ENCODE assay signal across 16 cellular contexts in the genomic region with DNA sequence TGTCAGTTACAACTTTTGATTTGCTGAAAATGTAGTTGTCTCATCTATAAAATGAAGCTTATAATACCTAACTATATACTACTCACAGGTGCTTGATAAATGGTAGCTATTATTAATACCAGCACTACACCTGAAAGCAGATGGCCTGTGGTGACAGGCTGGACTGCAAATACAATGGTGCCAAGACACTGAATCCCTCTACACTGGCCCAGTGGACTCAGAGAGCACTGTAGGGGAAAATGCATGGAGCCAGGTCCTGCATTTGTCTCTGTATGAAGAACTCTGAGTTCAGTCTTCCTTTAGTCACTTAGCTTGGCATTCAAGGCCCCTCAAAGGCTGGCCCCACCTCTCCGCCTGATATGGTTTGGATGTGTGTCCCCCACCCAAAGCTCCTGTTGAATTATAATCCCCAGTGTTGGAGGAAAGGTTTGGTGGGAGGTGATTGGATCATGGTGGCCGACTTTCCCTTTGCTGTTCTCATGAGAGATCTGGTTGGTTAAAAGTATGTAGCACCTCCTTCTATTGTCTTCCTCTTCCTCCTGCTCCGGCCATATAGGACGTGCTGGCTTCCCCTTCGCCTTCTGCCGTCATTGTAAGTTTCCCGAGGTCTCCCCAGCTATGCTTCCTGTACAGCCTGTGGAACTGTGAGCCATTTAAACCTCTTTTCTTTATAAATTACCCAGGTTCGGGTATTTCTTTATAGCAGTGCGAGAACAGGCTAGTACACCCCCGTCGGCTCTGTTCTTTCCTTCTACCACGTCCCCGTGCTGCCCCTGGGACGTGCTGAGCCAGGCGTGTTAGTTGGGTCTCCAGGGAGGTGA. TPM values are rescaled to one million over a fixed set of nuclear protein-coding genes. Genes with fewer than 3 reads are reported as not detected.
A peak's percentile ranks its signal among the peaks of the same experiment; 100 is the strongest.
DNase-seq lines count a peak whose midpoint lies in the region; ATAC-seq and TF ChIP-seq lines count a peak whose summit lies in the region.
"Had no signal": no experiment of that assay in that cellular context is flagged by ENCODE, and none has a peak within 500 bp of the region (broad histone marks: within the 10 kb centered on the region; RNA-seq: fewer than 3 reads in every experiment).

No MANE protein-coding gene starts in this region.

- WGBS in transverse colon (ENCODE audit: low coverage in 1 of 2), 2 donors = 81 to 84% methylated on average over 10 to 15 of the region's 15 CpGs

- H3K4me1 ChIP-seq in neural progenitor cell (peaks cover 21% of the 10 kb centered on the region), HAP-1 (no peaks in the 10 kb centered on the region), transverse colon (no peaks in the 10 kb centered on the region)
- H3K4me1 ChIP-seq: BE2C, esophagus muscularis mucosa, upper lobe of left lung had no signal

- H3K4me3 ChIP-seq in neural progenitor cell (no peak overlapping the region), HAP-1 (no peak overlapping the region), transverse colon (no peak overlapping the region)
- H3K4me3 ChIP-seq: esophagus muscularis mucosa, upper lobe of left lung had no signal

- no peak for TF ChIP-seq CTCF in neural progenitor cell (IDR thresholded peaks at IDR 0.05)
- TF ChIP-seq CTCF in transverse colon (IDR thresholded peaks at IDR 0.05) = no peak

- no peak overlapping the region for H3K9ac ChIP-seq in neural progenitor cell

- H3K4me3 Mint-ChIP-seq in neural progenitor cell = no peak overlapping the region
- H3K4me3 Mint-ChIP-seq: activated naive CD4-positive, alpha-beta T cell treated with anti-CD3 and anti-CD28 coated beads, Interleukin-2, amount 10 ng/mL, durations not matched to agents 7 days and 5 days; stimulated activated naive CD8-positive, alpha-beta T cell treated with anti-CD3 and anti-CD28 coated beads, Interleukin-15, amount 100 ng/mL, for 72 hours had no signal

- H3K9me3 Mint-ChIP-seq in neural progenitor cell = no peaks in the 10 kb centered on the region
- H3K9me3 Mint-ChIP-seq: activated naive CD4-positive, alpha-beta T cell treated with anti-CD3 and anti-CD28 coated beads, Interleukin-2, amount 10 ng/mL, durations not matched to agents 7 days and 5 days; stimulated activated naive CD8-positive, alpha-beta T cell treated with anti-CD3 and anti-CD28 coated beads, Interleukin-15, amount 100 ng/mL, for 72 hours had no signal

- intact Hi-C loops in cardiac septum (cut with DNase I) (no loop called here), left cardiac atrium (cut with DNase I) (no loop called here), transverse colon (cut with DNase I; ENCODE audit: low total_unique reads) (no loop called here)

- in situ Hi-C loops in HAP-1 (cut with MboI; ENCODE audit: low sequenced_read_pairs) = no loop called here
- in situ Hi-C loops in transverse colon (cut with MboI; ENCODE audit: low pct_ligation_motif_present in 1 of 4, low pct_unique_long_range_greater_than_20kb in 1 of 4, low sequenced_read_pairs in 3 of 4) = loop anchor here in 2 of 4 donors (10.0 kb wide), 1 partner anchor 104 kb away; no protein-coding TSS in a partner anchor

- H3K27ac Mint-ChIP-seq in neural progenitor cell = peak overlapping the region; percentile 65
- H3K27ac Mint-ChIP-seq: activated naive CD4-positive, alpha-beta T cell treated with anti-CD3 and anti-CD28 coated beads, Interleukin-2, amount 10 ng/mL, durations not matched to agents 7 days and 5 days had no signal

- no peak overlapping the region for H3K4me2 ChIP-seq in neural progenitor cell

- peaks cover 4% of the 10 kb centered on the region for H3F3A ChIP-seq in neural progenitor cell (ENCODE audit: low read depth)

- H3K9me3 ChIP-seq in neural progenitor cell (ENCODE audit: low read depth) (no peaks in the 10 kb centered on the region), HAP-1 (no peaks in the 10 kb centered on the region), transverse colon (no peaks in the 10 kb centered on the region)
- H3K9me3 ChIP-seq: BE2C, esophagus muscularis mucosa, upper lobe of left lung had no signal

- TF ChIP-seq EP300 in transverse colon (IDR thresholded peaks at IDR 0.05; ENCODE audit: low read depth) = no peak

- H2AFZ ChIP-seq in neural progenitor cell (replicated peaks) = peak overlapping the region; percentile 88

- H3K36me3 ChIP-seq in neural progenitor cell = no peaks in the 10 kb centered on the region
- H3K36me3 ChIP-seq in HAP-1 (replicated peaks) = no peaks in the 10 kb centered on the region
- H3K36me3 ChIP-seq in transverse colon = no peaks in the 10 kb centered on the region
- H3K36me3 ChIP-seq: BE2C, esophagus muscularis mucosa, upper lobe of left lung had no signal

- peaks cover 16% of the 10 kb centered on the region for H3K27me3 Mint-ChIP-seq in neural progenitor cell (ENCODE audit: insufficient read depth, low read depth)

- ATAC-seq in left cardiac atrium = no peak

- H3K27me3 ChIP-seq in neural progenitor cell = no peaks in the 10 kb centered on the region
- H3K27me3 ChIP-seq in HAP-1 (ENCODE audit: low read depth) = peaks cover 21% of the 10 kb centered on the region
- peaks cover 46% of the 10 kb centered on the region for H3K27me3 ChIP-seq in transverse colon
- H3K27me3 ChIP-seq: BE2C, upper lobe of left lung had no signal

- peaks cover 36% of the 10 kb centered on the region for H3K4me1 Mint-ChIP-seq in neural progenitor cell

- H3K79me2 ChIP-seq in neural progenitor cell (ENCODE audit: low read depth) = no peaks in the 10 kb centered on the region

- no peak for TF ChIP-seq POLR2A in transverse colon (IDR thresholded peaks at IDR 0.05)

- DNase-seq in cardiac septum (ENCODE audit: low spot score) = peak; percentile 38
- DNase-seq in left cardiac atrium = no peak
- peak; percentile 17 to 45 for DNase-seq in cerebellar nuclear complex (lab: John Stamatoyannopoulos, UW)
- DNase-seq in neural progenitor cell (ENCODE audit: low spot score) = no peak
- DNase-seq in A172 (ENCODE audit: low spot score) = no peak
- no peak for DNase-seq in HAP-1 (ENCODE audit: low spot score in 2 of 2)
- no peak for DNase-seq in transverse colon
- no peak for DNase-seq in NCI-H128 (lab: John Stamatoyannopoulos, UW; ENCODE audit: unreplicated experiment)
- DNase-seq: NCI-H1417 treated with DMSO at 0.1 percent for 48 hours had no signal

- no peak overlapping the region for H3K27ac ChIP-seq in neural progenitor cell
- H3K27ac ChIP-seq in transverse colon = no peak overlapping the region
- H3K27ac ChIP-seq: esophagus muscularis mucosa, upper lobe of left lung had no signal

- no peaks in the 10 kb centered on the region for H4K20me1 ChIP-seq in neural progenitor cell (ENCODE audit: low read depth)

- no peaks in the 10 kb centered on the region for H3K36me3 Mint-ChIP-seq in neural progenitor cell
- H3K36me3 Mint-ChIP-seq: activated naive CD4-positive, alpha-beta T cell treated with anti-CD3 and anti-CD28 coated beads, Interleukin-2, amount 10 ng/mL, durations not matched to agents 7 days and 5 days had no signal

RNA-seq across cellular contexts. Expression of a gene that starts 11.1 kb away (rescaled TPM):
- total RNA-seq in cardiac septum (not detected), left cardiac atrium (under 1 TPM in 1 of 2 donors, not detected in 1; 0.24 TPM), neural progenitor cell (ENCODE audit: low replicate concordance) (not detected in 2 replicates), transverse colon (not detected)
- total RNA-seq in A172 (2014; rRNA removed; shearing (Covaris generic)) = not detected in 2 replicates
- total RNA-seq: A673, esophagus muscularis mucosa, lower leg skin, upper lobe of left lung had no signal

Comparison
In these comparisons a context has a peak if more than half of its experiments do, and no peak if none do; other contexts are left out.
1. DNase-seq: peak in cardiac septum (single experiment) and cerebellar nuclear complex (2 of 2); none in left cardiac atrium (single experiment), neural progenitor cell (single experiment), A172 (single experiment), HAP-1 (0 of 2), transverse colon (single experiment) and NCI-H128 (single experiment).